ENCODE assay signal across 25 cellular contexts in genomic region chr1:183432548-183432875, GRCh38. TPM values are rescaled to one million over a fixed set of nuclear protein-coding genes. Genes with fewer than 3 reads are reported as not detected.
DNase-seq lines count a peak whose midpoint lies in the region; ATAC-seq and TF ChIP-seq lines count a peak whose summit lies in the region.
"Had no signal": no experiment of that assay in that cellular context is flagged by ENCODE, and none has a peak within 500 bp of the region (broad histone marks: within the 10 kb centered on the region; RNA-seq: fewer than 3 reads in every experiment).

No MANE protein-coding gene starts in this region.

- WGBS in hepatocyte (ENCODE audit: low lambda C conversion rate, missing lambda C conversion rate), result 39% methylated on average over 2 of the region's 2 CpGs

- H3K4me3 ChIP-seq in hepatocyte (no peak overlapping the region), SJCRH30 (no peak overlapping the region)
- H3K4me3 ChIP-seq: skin epidermis had no signal

- H3K36me3 Mint-ChIP-seq in activated T-cell treated with anti-CD3 and anti-CD28 coated beads, Interleukin-2, amount 50 U/mL, for 24 hours (ENCODE audit: low read depth), result no peaks in the 10 kb centered on the region
- H3K36me3 Mint-ChIP-seq: naive thymus-derived CD4-positive, alpha-beta T cell had no signal

- H3K9me2 ChIP-seq in hepatocyte (replicated peaks; ENCODE audit: insufficient read depth), result no peaks in the 10 kb centered on the region

- ATAC-seq in left ventricle myocardium superior, result no peak
- ATAC-seq: activated T-cell treated with anti-CD3 and anti-CD28 coated beads, Interleukin-2, amount 50 U/mL, for 72 hours; left lobe of liver; naive thymus-derived CD4-positive, alpha-beta T cell; SK-N-SH treated with all-trans-retinoic acid at 6 μM for 48 hours had no signal

- H3K27me3 ChIP-seq in hepatocyte (no peaks in the 10 kb centered on the region), SJCRH30 (no peaks in the 10 kb centered on the region)
- H3K27me3 ChIP-seq: BE2C had no signal

- H3K27ac Mint-ChIP-seq in activated T-cell treated with anti-CD3 and anti-CD28 coated beads, Interleukin-2, amount 50 U/mL, for 24 hours, result no peak overlapping the region
- H3K27ac Mint-ChIP-seq: activated CD4-positive, alpha-beta T cell treated with anti-CD3 and anti-CD28 coated beads, Interleukin-2, amount 10 ng/mL, durations not matched to agents 7 days and 5 days; activated naive CD4-positive, alpha-beta T cell treated with anti-CD3 and anti-CD28 coated beads for 36 hours; activated T-cell treated with anti-CD3 and anti-CD28 coated beads, Interleukin-2, amount 50 U/mL, for 72 hours had no signal

- no peaks in the 10 kb centered on the region for H3K9me3 ChIP-seq in hepatocyte (ENCODE audit: low read depth)
- no peaks in the 10 kb centered on the region for H3K9me3 ChIP-seq in SJCRH30 (replicated peaks)
- H3K9me3 ChIP-seq: BE2C had no signal

- DNase-seq in AG20443 (ENCODE audit: low spot score), result peak; percentile 11
- peak; percentile 54 for DNase-seq in HPDE6-E6E7 (ENCODE audit: extremely low spot score)
- DNase-seq in SW480 (ENCODE audit: low spot score), result peak; percentile 42
- DNase-seq in hepatocyte (ENCODE audit: low spot score), result peak; percentile 42
- DNase-seq in HuH-7.5 (ENCODE audit: low spot score), result no peak
- no peak for DNase-seq in SJCRH30
- DNase-seq in activated T-cell treated with anti-CD3 and anti-CD28 coated beads, Interleukin-2, amount 50 U/mL, for 24 hours, result no peak
- no peak for DNase-seq in left ventricle myocardium superior
- DNase-seq: activated CD4-positive, alpha-beta T cell treated with anti-CD3 and anti-CD28 coated beads, Interleukin-2, amount 10 ng/mL, durations not matched to agents 7 days and 5 days; activated naive CD4-positive, alpha-beta T cell treated with anti-CD3 and anti-CD28 coated beads for 36 hours; activated T-cell treated with anti-CD3 and anti-CD28 coated beads, Interleukin-2, amount 50 U/mL, for 72 hours; amniotic stem cell; BE2C; cortex of kidney; DND-41; KG1; naive thymus-derived CD4-positive, alpha-beta T cell; NCI-H187; NCI-H526; nucleus accumbens; RPMI8226; stimulated activated CD4-positive, alpha-beta T cell treated with anti-CD3 and anti-CD28 coated beads, Interleukin-1b, Interleukin-23, amount 100 ng/mL, for 48 hours had no signal

- no peak overlapping the region for H2AFZ ChIP-seq in hepatocyte

- H3K27me3 Mint-ChIP-seq in activated T-cell treated with anti-CD3 and anti-CD28 coated beads, Interleukin-2, amount 50 U/mL, for 24 hours, result peaks cover 35% of the 10 kb centered on the region

- H3K4me1 Mint-ChIP-seq in activated T-cell treated with anti-CD3 and anti-CD28 coated beads, Interleukin-2, amount 50 U/mL, for 24 hours (ENCODE audit: low read depth), result no peaks in the 10 kb centered on the region
- H3K4me1 Mint-ChIP-seq: activated CD4-positive, alpha-beta T cell treated with anti-CD3 and anti-CD28 coated beads, Interleukin-2, amount 10 ng/mL, durations not matched to agents 7 days and 5 days; naive thymus-derived CD4-positive, alpha-beta T cell had no signal

- intact Hi-C loops in left ventricle myocardium superior (cut with micrococcal nuclease), result no loop called here

- H3K79me2 ChIP-seq in hepatocyte, result no peaks in the 10 kb centered on the region

- H4K20me1 ChIP-seq in hepatocyte (ENCODE audit: insufficient read depth, poor library complexity, severe bottlenecking), result no peaks in the 10 kb centered on the region

- no peaks in the 10 kb centered on the region for H3K4me1 ChIP-seq in hepatocyte (ENCODE audit: insufficient read depth)
- H3K4me1 ChIP-seq in SJCRH30, result no peaks in the 10 kb centered on the region
- H3K4me1 ChIP-seq: BE2C had no signal

- no peaks in the 10 kb centered on the region for H3K9me3 Mint-ChIP-seq in activated T-cell treated with anti-CD3 and anti-CD28 coated beads, Interleukin-2, amount 50 U/mL, for 24 hours
- H3K9me3 Mint-ChIP-seq: activated CD4-positive, alpha-beta T cell treated with anti-CD3 and anti-CD28 coated beads, Interleukin-2, amount 10 ng/mL, durations not matched to agents 7 days and 5 days; activated naive CD4-positive, alpha-beta T cell treated with anti-CD3 and anti-CD28 coated beads for 36 hours; activated T-cell treated with anti-CD3 and anti-CD28 coated beads, Interleukin-2, amount 50 U/mL, for 72 hours; naive thymus-derived CD4-positive, alpha-beta T cell had no signal

- H3K4me2 ChIP-seq in hepatocyte, result no peak overlapping the region

- H3K36me3 ChIP-seq in hepatocyte (replicated peaks; ENCODE audit: insufficient read depth, low read depth) (no peaks in the 10 kb centered on the region), SJCRH30 (no peaks in the 10 kb centered on the region)
- H3K36me3 ChIP-seq: BE2C had no signal

- no peak overlapping the region for H3K4me3 Mint-ChIP-seq in activated T-cell treated with anti-CD3 and anti-CD28 coated beads, Interleukin-2, amount 50 U/mL, for 24 hours
- H3K4me3 Mint-ChIP-seq: activated CD4-positive, alpha-beta T cell treated with anti-CD3 and anti-CD28 coated beads, Interleukin-2, amount 10 ng/mL, durations not matched to agents 7 days and 5 days; activated naive CD4-positive, alpha-beta T cell treated with anti-CD3 and anti-CD28 coated beads for 36 hours; activated T-cell treated with anti-CD3 and anti-CD28 coated beads, Interleukin-2, amount 50 U/mL, for 72 hours; naive thymus-derived CD4-positive, alpha-beta T cell had no signal

- H3K27ac ChIP-seq in hepatocyte (peak overlapping the region; percentile 62), SJCRH30 (no peak overlapping the region)
- H3K27ac ChIP-seq: skin epidermis had no signal

- no peak for TF ChIP-seq CTCF in hepatocyte (IDR thresholded peaks at IDR 0.05; ENCODE audit: poor library complexity)

RNA-seq across cellular contexts. Expression of gene NMNAT2, which starts 14.3 kb away (rescaled TPM):
- total RNA-seq in hepatocyte, result 0.88 and 1.00 TPM in 2 replicates
- polyA plus RNA-seq in hepatocyte, result 0.66 and 0.99 TPM in 2 replicates
- not detected in 2 replicates for total RNA-seq in SJCRH30 (2014; rRNA removed; shearing (Covaris generic))
- total RNA-seq in left ventricle myocardium superior, result 1.2 TPM
- total RNA-seq: activated CD4-positive, alpha-beta T cell treated with anti-CD3 and anti-CD28 coated beads, Interleukin-2, amount 10 ng/mL, durations not matched to agents 7 days and 5 days; activated naive CD4-positive, alpha-beta T cell treated with anti-CD3 and anti-CD28 coated beads for 36 hours; activated T-cell treated with anti-CD3 and anti-CD28 coated beads, Interleukin-2, amount 50 U/mL, for 72 hours had no signal
- polyA plus RNA-seq: naive thymus-derived CD4-positive, alpha-beta T cell had no signal

RNA-seq across cellular contexts. Expression of gene SMG7, which starts 39.8 kb away (rescaled TPM):
- 28.8 and 39.5 TPM in 2 replicates for total RNA-seq in hepatocyte
- 22.3 and 28.1 TPM in 2 replicates for polyA plus RNA-seq in hepatocyte
- total RNA-seq in SJCRH30 (2014; rRNA removed; shearing (Covaris generic)), result 18.5 and 19.1 TPM in 2 replicates
- total RNA-seq in left ventricle myocardium superior, result 49.4 TPM

Comparison
In these comparisons a context has a peak if more than half of its experiments do, and no peak if none do; other contexts are left out.
1. DNase-seq: peak in AG20443 (single experiment), HPDE6-E6E7 (single experiment), SW480 (single experiment) and hepatocyte (single experiment); none in HuH-7.5 (single experiment), SJCRH30 (0 of 2), activated T-cell treated with anti-CD3 and anti-CD28 coated beads, Interleukin-2, amount 50 U/mL, for 24 hours (single experiment) and left ventricle myocardium superior (single experiment).